In genomic region chr2:55123851-55124269, GRCh38 we compare ENCODE assay signal across 18 cellular contexts.
"Had no signal": no experiment of that assay in that cellular context is flagged by ENCODE, and none has a peak within 500 bp of the region (broad histone marks: within the 10 kb centered on the region; RNA-seq: fewer than 3 reads in every experiment).

No MANE protein-coding gene starts in this region.

- H3K9me3 ChIP-seq: gastroesophageal sphincter, ovary, stomach had no signal

- H3K4me3 ChIP-seq: gastroesophageal sphincter, ovary, stomach had no signal

- H3K36me3 ChIP-seq: gastroesophageal sphincter, ovary, stomach had no signal

- ATAC-seq: activated T-cell treated with anti-CD3 and anti-CD28 coated beads, Interleukin-2, amount 50 U/mL, for 72 hours; effector memory CD8-positive, alpha-beta T cell; gastroesophageal sphincter; left lobe of liver; natural killer cell treated with Interleukin-12 subunit alpha and Interleukin-12 subunit beta and Interleukin-15 and Interleukin-18, amount 100 ng/mL, for 72 hours had no signal

- DNase-seq: activated CD4-positive, alpha-beta memory T cell treated with anti-CD3 and anti-CD28 coated beads for 36 hours; activated CD4-positive, CD25-positive, alpha-beta regulatory T cell treated with anti-CD3 and anti-CD28 coated beads, Interleukin-2, amount 50 U/mL, for 72 hours; activated gamma-delta T cell treated with Interleukin-2 at 50 U/mL for 16 hours; activated naive CD8-positive, alpha-beta T cell treated with anti-CD3 and anti-CD28 coated beads, Interleukin-2, amount 10 ng/mL, durations not matched to agents 7 days and 5 days; activated T-cell treated with anti-CD3 and anti-CD28 coated beads, Interleukin-2, amount 50 U/mL, for 72 hours; central memory CD4-positive, alpha-beta T cell; cortex of kidney; effector memory CD8-positive, alpha-beta T cell; mammary epithelial cell; ovary; stimulated activated CD4-positive, alpha-beta T cell treated with anti-CD3 and anti-CD28 coated beads, Interleukin-4, amount 100 ng/mL, for 24 hours; stomach; SW 1271; trophoblast cell had no signal

- H3K27me3 ChIP-seq: gastroesophageal sphincter, ovary, stomach had no signal

- H3K27ac ChIP-seq: epithelial cell of prostate, gastroesophageal sphincter, ovary, stomach had no signal
